In the genomic region with DNA sequence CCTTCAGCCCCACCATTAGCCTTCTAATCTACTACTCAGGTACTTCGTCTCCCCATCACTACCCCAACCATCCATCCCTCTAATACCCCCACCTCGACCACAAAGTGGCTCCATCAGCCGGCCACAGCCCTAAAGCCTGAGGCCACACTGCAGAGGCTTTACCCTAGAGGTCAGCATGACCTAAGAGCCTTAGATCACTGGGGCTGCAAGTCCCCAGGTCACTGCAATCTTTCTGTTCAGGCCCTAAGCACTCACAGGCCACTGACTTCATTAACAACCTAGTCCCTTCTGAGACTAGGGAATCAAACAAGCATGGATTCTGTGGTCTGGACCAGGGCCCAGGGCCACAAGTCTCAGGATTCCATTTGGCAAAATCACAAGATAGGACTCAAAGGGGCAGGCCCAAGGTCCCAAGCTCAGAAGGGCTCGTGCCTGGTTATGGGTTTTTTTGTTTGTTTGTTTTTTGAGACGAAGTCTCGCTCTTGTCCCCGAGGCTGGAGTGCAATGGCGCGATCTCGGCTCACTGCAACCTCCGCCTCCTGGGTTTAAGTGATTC, we compare ENCODE assay signal across 12 cellular contexts. TPM values are rescaled to one million over a fixed set of nuclear protein-coding genes. Genes with fewer than 3 reads are reported as not detected.
DNase-seq lines count a peak whose midpoint lies in the region; ATAC-seq and TF ChIP-seq lines count a peak whose summit lies in the region.
"Had no signal": no experiment of that assay in that cellular context is flagged by ENCODE, and none has a peak within 500 bp of the region (broad histone marks: within the 10 kb centered on the region; RNA-seq: fewer than 3 reads in every experiment).

No MANE protein-coding gene starts in this region.

- H3K23ac ChIP-seq in IMR-90 (ENCODE audit: low read depth, low read length) (no peak overlapping the region), neuronal stem cell (ENCODE audit: low read depth, low read length, poor library complexity) (no peak overlapping the region)

- DNase-seq in Caki2 (ENCODE audit: low read depth) (peak; percentile 68), IMR-90 (peak; percentile 82), cardiac fibroblast (ENCODE audit: low read depth in 2 of 2) (peak; percentile 76 to 85), neuronal stem cell (ENCODE audit: low spot score) (no peak), thyroid gland (no peak), activated gamma-delta T cell (lab: John Stamatoyannopoulos, UW) (no peak)
- DNase-seq: central memory CD4-positive, alpha-beta T cell; H9; NCI-H1105 treated with DMSO at 0.1 percent for 48 hours; NCI-H82 had no signal

- TF ChIP-seq CTCF in IMR-90 (conservative IDR thresholded peaks at IDR 0.05; ENCODE audit: low read depth, low read length), result no peak
- TF ChIP-seq CTCF in cardiac fibroblast (IDR thresholded peaks at IDR 0.05; ENCODE audit: low read depth, low read length), result no peak
- no peak for TF ChIP-seq CTCF in thyroid gland (IDR thresholded peaks at IDR 0.05)

- no TSS peak for BruUV-seq in IMR-90 (replicated peaks; lab: Mats Ljungman, UMichigan)

- H3K36me3 ChIP-seq in IMR-90 (ENCODE audit: control insufficient read depth, insufficient read depth, low read length) (no peaks in the 10 kb centered on the region), neuronal stem cell (replicated peaks in 1 of 2; ENCODE audit: control insufficient read depth in 2 of 2, insufficient read depth in 2 of 2, low read length in 2 of 2) (no peaks in the 10 kb centered on the region), thyroid gland (no peaks in the 10 kb centered on the region)

- dilution Hi-C loops in IMR-90 (cut with HindIII; ENCODE audit: low sequenced_read_pairs, unreplicated experiment), result no loop called here

- WGBS in IMR-90 (ENCODE audit: extremely low coverage in 2 of 2, insufficient read length in 1 of 2), 2 experiments, result 88 to 100% methylated on average over 1 to 3 of the region's 11 CpGs
- WGBS in neuronal stem cell (ENCODE audit: extremely low coverage in 2 of 2, insufficient read length in 2 of 2, insufficient replicate concordance in 1 of 2), 2 donors, result 100% methylated on average over 2 of the region's 11 CpGs; no CpG with 5 or more reads in 1 of the 2 donors
- 87 to 91% methylated on average over 11 of the region's 11 CpGs for WGBS in thyroid gland, 2 donors

- no peak overlapping the region; the same call in 1 of the 2 replicates for H4K91ac ChIP-seq in IMR-90 (ENCODE audit: insufficient read depth, low read depth, low read length)
- H4K91ac ChIP-seq in neuronal stem cell (ENCODE audit: low read depth, low read length, poor library complexity), result no peak overlapping the region

- H3K79me1 ChIP-seq in IMR-90 (ENCODE audit: low read depth in 1 of 2, low read length in 2 of 2) (no peaks in the 10 kb centered on the region), neuronal stem cell (ENCODE audit: low read depth, low read length) (no peaks in the 10 kb centered on the region)

- H2AK5ac ChIP-seq in IMR-90 (ENCODE audit: low read depth, low read length), result no peak overlapping the region; the same call in 1 of the 2 replicates
- H2AK5ac ChIP-seq in neuronal stem cell (ENCODE audit: low read depth, low read length), result peak overlapping the region; percentile 16

- peak overlapping the region; percentile 70 for H2AK9ac ChIP-seq in IMR-90 (replicated peaks; ENCODE audit: low read depth, low read length, poor library complexity)

- POLR2A ChIA-PET in IMR-90 (lab: Charles Lee; ENCODE audit: unreplicated experiment), result no interaction called here

- ATAC-seq in IMR-90 (ENCODE audit: low read depth) (peak; percentile 89), GM21529 (IDR thresholded peaks at IDR 0.05; ENCODE audit: unreplicated experiment) (no peak), GM18858 (IDR thresholded peaks at IDR 0.05; ENCODE audit: unreplicated experiment) (no peak)

- in situ Hi-C loops in Caki2 (cut with HindIII; ENCODE audit: low pct_unique_long_range_greater_than_20kb, low sequenced_read_pairs) (no loop called here), IMR-90 (cut with MboI; ENCODE audit: low sequenced_read_pairs) (no loop called here)

- H2AFZ ChIP-seq in IMR-90 (replicated peaks; ENCODE audit: low read length, poor library complexity) (peak overlapping the region; percentile 58), neuronal stem cell (ENCODE audit: low read length) (peak overlapping the region; percentile 63)

- H3K9me3 ChIP-seq in IMR-90 (ENCODE audit: control insufficient read depth, insufficient read depth, low read length), result no peaks in the 10 kb centered on the region
- no peaks in the 10 kb centered on the region for H3K9me3 ChIP-seq in neuronal stem cell (replicated peaks in 1 of 2; ENCODE audit: control insufficient read depth in 2 of 2, insufficient read depth in 1 of 2, low read depth in 1 of 2, low read length in 2 of 2)
- no peaks in the 10 kb centered on the region for H3K9me3 ChIP-seq in thyroid gland

- H3K27ac ChIP-seq in IMR-90 (ENCODE audit: insufficient read depth, low read length) (no peak overlapping the region), neuronal stem cell (replicated peaks; ENCODE audit: low read length) (no peak overlapping the region), thyroid gland (no peak overlapping the region)

- H3K4me2 ChIP-seq in IMR-90 (ENCODE audit: low read depth, low read length), result no peak overlapping the region
- H3K4me2 ChIP-seq in neuronal stem cell (ENCODE audit: insufficient read depth, low read length, poor library complexity, severe bottlenecking), result no peak overlapping the region

- intact Hi-C loops in IMR-90 (cut with micrococcal nuclease) (no loop called here), thyroid gland (cut with DNase I) (no loop called here)

- CTCF ChIA-PET in IMR-90 (lab: Yijun Ruan, JAX), result interaction anchor here (1.3 kb wide), 1 partner anchor 39 kb away, joined by 3 read pairs; no protein-coding TSS in a partner anchor

- H3K9ac ChIP-seq in IMR-90 (ENCODE audit: low read depth, low read length) (no peak overlapping the region), neuronal stem cell (ENCODE audit: low read depth, low read length, poor library complexity) (no peak overlapping the region)

- no peak for TF ChIP-seq RAD21 in IMR-90 (IDR thresholded peaks at IDR 0.05; ENCODE audit: low read length)

- peaks cover 5% of the 10 kb centered on the region; the same call in 1 of the 2 replicates for H3K4me1 ChIP-seq in IMR-90 (ENCODE audit: control insufficient read depth, insufficient read depth, low read length)
- peaks cover 0 to 5% of the 10 kb centered on the region in 2 donors for H3K4me1 ChIP-seq in neuronal stem cell (ENCODE audit: control insufficient read depth in 2 of 2, insufficient read depth in 1 of 2, low read depth in 1 of 2, low read length in 2 of 2)
- H3K4me1 ChIP-seq in thyroid gland, result peaks cover 0 to 4% of the 10 kb centered on the region in 2 donors

- H2BK15ac ChIP-seq in IMR-90 (ENCODE audit: low read depth, low read length) (no peak overlapping the region; the same call in 2 of the 3 replicates), neuronal stem cell (ENCODE audit: low read length) (no peak overlapping the region)

- peaks cover 3% of the 10 kb centered on the region; the same call in 1 of the 2 replicates for H4K20me1 ChIP-seq in IMR-90 (ENCODE audit: insufficient read depth, low read length)

- no peak overlapping the region for H2BK12ac ChIP-seq in neuronal stem cell (ENCODE audit: low read length)

- no peaks in the 10 kb centered on the region; the same call in 1 of the 2 replicates for H3K9me1 ChIP-seq in IMR-90 (ENCODE audit: insufficient read depth, low read length)

- H3K14ac ChIP-seq in IMR-90 (replicated peaks; ENCODE audit: low read depth, low read length) (0 out of 2 replicates have a peak overlapping the region, but pooled peaks have one; percentile 44), neuronal stem cell (ENCODE audit: low read length) (no peak overlapping the region)

- no peak overlapping the region for H4K5ac ChIP-seq in IMR-90 (ENCODE audit: low read depth, low read length)

- no peak overlapping the region; the same call in 1 of the 2 replicates for H2BK120ac ChIP-seq in IMR-90 (ENCODE audit: low read depth, low read length)
- no peak overlapping the region for H2BK120ac ChIP-seq in neuronal stem cell (ENCODE audit: low read depth, low read length)

- H2BK5ac ChIP-seq in IMR-90 (ENCODE audit: low read depth, low read length, poor library complexity, severe bottlenecking) (no peak overlapping the region), neuronal stem cell (ENCODE audit: low read length) (no peak overlapping the region)

- H2BK20ac ChIP-seq in IMR-90 (ENCODE audit: low read depth, low read length), result no peak overlapping the region

- no peak overlapping the region for H3K18ac ChIP-seq in IMR-90 (ENCODE audit: low read depth, low read length)
- H3K18ac ChIP-seq in neuronal stem cell (ENCODE audit: low read length), result no peak overlapping the region

- no peak overlapping the region for H3K4me3 ChIP-seq in IMR-90 (ENCODE audit: insufficient read depth, low read depth, low read length)
- H3K4me3 ChIP-seq in cardiac fibroblast (replicated peaks in 1 of 2; ENCODE audit: low read depth in 2 of 2, low read length in 2 of 2), result no peak overlapping the region
- no peak overlapping the region for H3K4me3 ChIP-seq in neuronal stem cell (ENCODE audit: low read length in 2 of 2)
- H3K4me3 ChIP-seq in thyroid gland (replicated peaks in 1 of 3), result no peak overlapping the region

- peak overlapping the region in 1 of 2 experiments; percentile 27; a peak in 1 of 4 replicates for H4K8ac ChIP-seq in IMR-90 (ENCODE audit: low read depth in 2 of 2, low read length in 2 of 2)
- H4K8ac ChIP-seq in neuronal stem cell (ENCODE audit: low read depth, low read length), result no peak overlapping the region

- peaks cover 5% of the 10 kb centered on the region for H3K27me3 ChIP-seq in IMR-90 (ENCODE audit: control insufficient read depth, insufficient read depth, low read length)
- H3K27me3 ChIP-seq in neuronal stem cell (ENCODE audit: control insufficient read depth in 3 of 3, insufficient read depth in 3 of 3, low read depth in 1 of 3, low read length in 3 of 3), result no peaks in the 10 kb centered on the region
- no peaks in the 10 kb centered on the region for H3K27me3 ChIP-seq in thyroid gland

- no peak overlapping the region for H3K4ac ChIP-seq in IMR-90 (ENCODE audit: low read depth, low read length)
- no peak overlapping the region for H3K4ac ChIP-seq in neuronal stem cell (ENCODE audit: low read length)

- H3K56ac ChIP-seq in IMR-90 (ENCODE audit: extremely low read depth, insufficient read depth, low read length), result no peak overlapping the region

- TF ChIP-seq POLR2A in IMR-90 (IDR thresholded peaks at IDR 0.05; ENCODE audit: low read depth, low read length) (no peak), thyroid gland (IDR thresholded peaks at IDR 0.05) (no peak)

TF ChIP-seq in IMR-90, 13 proteins besides CTCF, POLR2A, EP300 and RAD21 (continues in another document):
- no peak for TF ChIP-seq MAFK (IDR thresholded peaks at IDR 0.05; ENCODE audit: low read depth, low read length)

RNA-seq across cellular contexts. Expression of gene PKDCC, which starts 37.0 kb away (rescaled TPM):
- 1.6 and 2.1 TPM in 2 replicates for total RNA-seq in Caki2 (2014; rRNA removed; shearing (Covaris generic); ENCODE audit: low replicate concordance)
- total RNA-seq in IMR-90 (2012; rRNA removed), result 50.3 and 55.6 TPM in 2 replicates
- 67.4 and 95.7 TPM in 2 replicates for polyA plus RNA-seq in IMR-90 (2012; rRNA removed)
- polyA plus RNA-seq in IMR-90 (2012; cell fraction: cytosol; rRNA removed), result 40.2 and 112 TPM in 2 replicates
- polyA plus RNA-seq in IMR-90 (2012; cell fraction: nucleus; rRNA removed; ENCODE audit: low replicate concordance), result 310 and 597 TPM in 2 replicates
- polyA plus RNA-seq in neuronal stem cell (2013, experiment 1 of 2), result 93.5 TPM
- polyA plus RNA-seq in neuronal stem cell (2013, experiment 2 of 2), result 92.5 TPM
- total RNA-seq in thyroid gland, result 10 to 100 TPM in 2 of 4 donors, 1 to 10 TPM in 2; 5.9 to 21.4 (median 12.7) TPM

Comparison
In these comparisons a context has a peak if more than half of its experiments do, and no peak if none do; other contexts are left out.
1. DNase-seq: peak in Caki2 (single experiment), IMR-90 (single experiment) and cardiac fibroblast (2 of 2); none in neuronal stem cell (single experiment), thyroid gland (0 of 2) and activated gamma-delta T cell (single experiment).